ENCODE assay signal across 9 cellular contexts in the genomic region with DNA sequence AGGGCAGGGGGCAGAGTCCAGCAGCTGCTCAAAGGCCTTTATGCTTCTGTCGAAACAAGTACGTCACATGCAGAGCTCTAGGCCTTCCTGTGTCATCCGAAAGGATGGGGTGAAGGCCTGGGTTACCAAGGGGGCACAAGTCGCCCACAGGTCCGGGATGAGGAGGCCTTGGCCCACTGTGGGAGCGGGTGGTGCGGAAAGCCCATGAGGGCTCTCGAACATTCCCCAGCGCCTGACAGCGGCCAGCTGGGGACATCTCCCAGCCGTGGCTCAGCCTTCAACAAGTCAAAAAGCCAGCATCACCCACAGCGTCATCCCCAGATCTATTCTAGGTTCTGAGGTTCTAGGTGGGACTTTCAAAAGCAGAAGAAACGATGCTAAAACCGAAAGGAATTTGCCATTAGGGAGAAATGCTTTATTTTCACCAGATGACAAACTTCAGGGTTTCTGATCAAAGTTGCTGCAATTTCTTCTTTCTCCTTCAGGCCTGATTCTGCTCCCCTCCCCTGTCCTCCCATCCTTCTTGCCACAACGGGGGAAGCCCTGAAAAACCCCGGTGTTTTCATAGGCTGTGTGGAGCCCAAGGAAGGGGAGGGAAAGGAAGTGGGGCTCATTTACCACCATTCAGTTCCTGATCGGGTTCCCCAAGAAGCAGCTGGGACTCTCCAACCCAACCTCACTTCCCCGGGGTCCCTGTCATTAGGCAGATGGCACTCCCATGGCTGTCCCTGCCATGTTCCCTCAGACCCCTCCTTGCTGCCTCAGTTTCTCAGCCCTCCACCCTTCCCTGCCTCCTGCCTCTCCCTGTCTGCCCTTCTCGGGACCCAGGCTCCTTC.
DNase-seq lines count a peak whose midpoint lies in the region; ATAC-seq and TF ChIP-seq lines count a peak whose summit lies in the region.
"Had no signal": no experiment of that assay in that cellular context is flagged by ENCODE, and none has a peak within 500 bp of the region (broad histone marks: within the 10 kb centered on the region; RNA-seq: fewer than 3 reads in every experiment).

No MANE protein-coding gene starts in this region.

- DNase-seq in memory B cell (ENCODE audit: low spot score in 2 of 2), result peak in 1 of 2 donors; percentile 25
- DNase-seq in activated naive CD4-positive, alpha-beta T cell treated with anti-CD3 and anti-CD28 coated beads, Interleukin-2, amount 10 ng/mL, durations not matched to agents 7 days and 5 days, result no peak
- DNase-seq in UCSD-AML1 (lab: John Stamatoyannopoulos, UW; ENCODE audit: unreplicated experiment), result no peak
- no peak for DNase-seq in inferior parietal cortex (ENCODE audit: extremely low spot score)
- no peak for DNase-seq in midbrain (lab: John Stamatoyannopoulos, UW)
- DNase-seq: PC-9 had no signal

- H3K9me3 Mint-ChIP-seq in memory B cell, result peaks cover 24% of the 10 kb centered on the region
- peaks cover 20% of the 10 kb centered on the region for H3K9me3 Mint-ChIP-seq in activated naive CD4-positive, alpha-beta T cell treated with anti-CD3 and anti-CD28 coated beads, Interleukin-2, amount 10 ng/mL, durations not matched to agents 7 days and 5 days

- H3K27me3 Mint-ChIP-seq in memory B cell, result peaks cover 30% of the 10 kb centered on the region
- peaks cover 4% of the 10 kb centered on the region for H3K27me3 Mint-ChIP-seq in activated naive CD4-positive, alpha-beta T cell treated with anti-CD3 and anti-CD28 coated beads, Interleukin-2, amount 10 ng/mL, durations not matched to agents 7 days and 5 days

- peak overlapping the region; percentile 65 for H3K4me3 Mint-ChIP-seq in memory B cell
- H3K4me3 Mint-ChIP-seq in activated naive CD4-positive, alpha-beta T cell treated with anti-CD3 and anti-CD28 coated beads, Interleukin-2, amount 10 ng/mL, durations not matched to agents 7 days and 5 days, result no peak overlapping the region

- H3K4me1 Mint-ChIP-seq in memory B cell, result peaks cover 48% of the 10 kb centered on the region
- H3K4me1 Mint-ChIP-seq in activated naive CD4-positive, alpha-beta T cell treated with anti-CD3 and anti-CD28 coated beads, Interleukin-2, amount 10 ng/mL, durations not matched to agents 7 days and 5 days, result no peaks in the 10 kb centered on the region

- H3K36me3 Mint-ChIP-seq in memory B cell, result peaks cover 20% of the 10 kb centered on the region
- H3K36me3 Mint-ChIP-seq in activated naive CD4-positive, alpha-beta T cell treated with anti-CD3 and anti-CD28 coated beads, Interleukin-2, amount 10 ng/mL, durations not matched to agents 7 days and 5 days, result peaks cover 8% of the 10 kb centered on the region

- peak; percentile 43 for ATAC-seq in GM18505 (IDR thresholded peaks at IDR 0.05; ENCODE audit: unreplicated experiment)
- ATAC-seq in GM21515 (IDR thresholded peaks at IDR 0.05; ENCODE audit: unreplicated experiment), result peak; percentile 48
- peak; percentile 43 for ATAC-seq in HG03457 (IDR thresholded peaks at IDR 0.05; ENCODE audit: unreplicated experiment)
- ATAC-seq in memory B cell (ENCODE audit: low read depth), result peak; percentile 41

- peak; percentile 69 for TF ChIP-seq POLR2A in GM18505 (IDR thresholded peaks at IDR 0.05; ENCODE audit: borderline replicate concordance, extremely low read depth, insufficient read depth, insufficient read length)

- H3K27ac Mint-ChIP-seq in memory B cell, result peak overlapping the region; percentile 82
- no peak overlapping the region for H3K27ac Mint-ChIP-seq in activated naive CD4-positive, alpha-beta T cell treated with anti-CD3 and anti-CD28 coated beads, Interleukin-2, amount 10 ng/mL, durations not matched to agents 7 days and 5 days

- CTCF ChIA-PET in activated naive CD4-positive, alpha-beta T cell treated with anti-CD3 and anti-CD28 coated beads, Interleukin-2, amount 10 ng/mL, durations not matched to agents 7 days and 5 days (lab: Charles Lee), result no interaction called here
